ENCODE assay signal across 1 cellular context in the genomic region with DNA sequence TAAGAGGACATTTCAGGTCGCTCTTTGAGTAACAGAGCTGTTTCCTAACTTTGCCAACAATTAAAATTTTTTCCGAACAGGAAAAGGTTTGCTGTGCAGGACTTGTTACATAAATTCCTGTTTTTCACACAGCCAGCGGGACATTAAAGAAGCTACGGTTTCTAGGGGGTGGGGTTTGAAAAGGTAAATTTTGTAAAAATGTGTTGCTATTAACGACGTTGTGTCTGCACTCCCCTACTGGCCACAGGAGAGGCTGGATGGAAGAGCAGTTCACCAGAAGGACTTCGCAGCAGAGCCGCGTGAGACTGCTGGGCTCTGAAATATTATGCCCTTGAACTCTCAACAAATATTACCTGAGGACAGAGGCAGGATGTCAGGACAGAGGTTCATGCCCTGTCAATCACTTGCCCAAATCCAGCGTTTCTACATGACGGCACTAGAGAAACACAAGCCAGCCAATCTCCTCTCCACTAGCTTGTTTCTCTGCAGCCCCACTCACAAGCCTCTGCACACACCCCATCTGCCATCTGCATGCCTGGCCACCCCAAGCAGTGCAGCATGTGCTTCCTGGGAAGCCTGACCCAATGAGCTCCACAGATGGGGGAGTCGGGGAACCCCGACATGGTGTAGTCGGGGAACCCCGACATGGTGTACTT.
TF ChIP-seq lines count a peak whose summit lies in the region.

No MANE protein-coding gene starts in this region.

TF ChIP-seq in HepG2, 621 proteins besides CTCF, POLR2A, EP300 and RAD21 (continued from another document and continues in another):
- TF ChIP-seq, protein P1, sequence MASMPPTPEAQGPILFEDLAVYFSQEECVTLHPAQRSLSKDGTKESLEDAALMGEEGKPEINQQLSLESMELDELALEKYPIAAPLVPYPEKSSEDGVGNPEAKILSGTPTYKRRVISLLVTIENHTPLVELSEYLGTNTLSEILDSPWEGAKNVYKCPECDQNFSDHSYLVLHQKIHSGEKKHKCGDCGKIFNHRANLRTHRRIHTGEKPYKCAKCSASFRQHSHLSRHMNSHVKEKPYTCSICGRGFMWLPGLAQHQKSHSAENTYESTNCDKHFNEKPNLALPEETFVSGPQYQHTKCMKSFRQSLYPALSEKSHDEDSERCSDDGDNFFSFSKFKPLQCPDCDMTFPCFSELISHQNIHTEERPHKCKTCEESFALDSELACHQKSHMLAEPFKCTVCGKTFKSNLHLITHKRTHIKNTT (CRISPR knock-in tag; IDR thresholded peaks at IDR 0.05), result no peak
- TF ChIP-seq ERF (CRISPR knock-in tag; IDR thresholded peaks at IDR 0.05) (peak; percentile 56; the same call in 1 of the 2 replicates), POGZ (CRISPR knock-in tag; IDR thresholded peaks at IDR 0.05) (peak; percentile 31; the same call in 1 of the 2 replicates), EHMT2 (IDR thresholded peaks at IDR 0.05; ENCODE audit: borderline replicate concordance, low read depth, low read length) (no peak), ZNF552 (CRISPR knock-in tag; IDR thresholded peaks at IDR 0.05; ENCODE audit: borderline replicate concordance) (no peak), GTF2F1 (IDR thresholded peaks at IDR 0.05; ENCODE audit: low read length) (no peak), NRL (CRISPR knock-in tag; IDR thresholded peaks at IDR 0.05; ENCODE audit: borderline replicate concordance) (no peak), ARNT (IDR thresholded peaks at IDR 0.05) (no peak), TCF7L2 (IDR thresholded peaks at IDR 0.05; ENCODE audit: low read depth, low read length) (no peak), SPEN (CRISPR knock-in tag; IDR thresholded peaks at IDR 0.05; ENCODE audit: low read depth) (peak; percentile 72; the same call in 1 of the 2 replicates), ZNF589 (CRISPR knock-in tag; conservative IDR thresholded peaks at IDR 0.05) (no peak), ZBTB38 (CRISPR knock-in tag; IDR thresholded peaks at IDR 0.05) (no peak), ZNF329 (CRISPR knock-in tag; IDR thresholded peaks at IDR 0.05; ENCODE audit: low read depth) (no peak), ZBTB10 (CRISPR knock-in tag; IDR thresholded peaks at IDR 0.05; ENCODE audit: borderline replicate concordance) (0 out of 2 replicates have a peak, but pooled peaks have one; percentile 15), ZNF34 (CRISPR knock-in tag; IDR thresholded peaks at IDR 0.05; ENCODE audit: borderline replicate concordance) (no peak), ZNF264 (CRISPR knock-in tag; IDR thresholded peaks at IDR 0.05) (no peak), ZNF20 (CRISPR knock-in tag; IDR thresholded peaks at IDR 0.05) (no peak), STAT6 (CRISPR knock-in tag; IDR thresholded peaks at IDR 0.05; ENCODE audit: borderline replicate concordance) (no peak), NR2F2 (IDR thresholded peaks at IDR 0.05; ENCODE audit: borderline replicate concordance, low read depth) (no peak; the same call in 1 of the 2 replicates), RARG (CRISPR knock-in tag; IDR thresholded peaks at IDR 0.05; ENCODE audit: low read depth) (no peak), NFATC3 (CRISPR knock-in tag; IDR thresholded peaks at IDR 0.05) (no peak), SRSF1 (optimal IDR thresholded peaks at IDR 0.05; ENCODE audit: low read depth, low read length) (no peak), TCF12 (IDR thresholded peaks at IDR 0.05) (no peak), TCF12 (CRISPR knock-in tag; IDR thresholded peaks at IDR 0.05) (no peak), ZNF713 (CRISPR knock-in tag; IDR thresholded peaks at IDR 0.05) (no peak), ADNP (CRISPR knock-in tag; IDR thresholded peaks at IDR 0.05) (no peak), AHR (CRISPR knock-in tag; IDR thresholded peaks at IDR 0.05) (no peak), XBP1 (CRISPR knock-in tag; IDR thresholded peaks at IDR 0.05) (no peak), THAP8 (CRISPR knock-in tag; IDR thresholded peaks at IDR 0.05; ENCODE audit: borderline replicate concordance) (no peak), ZNF7 (CRISPR knock-in tag; IDR thresholded peaks at IDR 0.05) (no peak), U2AF1 (optimal IDR thresholded peaks at IDR 0.05; ENCODE audit: low read depth, low read length) (no peak), ZFP82 (CRISPR knock-in tag; IDR thresholded peaks at IDR 0.05; ENCODE audit: borderline replicate concordance) (no peak), ZNF777 (CRISPR knock-in tag; IDR thresholded peaks at IDR 0.05) (no peak), ZNF225 (CRISPR knock-in tag; IDR thresholded peaks at IDR 0.05) (no peak), ZSCAN5A (CRISPR knock-in tag; IDR thresholded peaks at IDR 0.05; ENCODE audit: borderline replicate concordance) (no peak), ZNF780A (CRISPR knock-in tag; IDR thresholded peaks at IDR 0.05) (no peak), REL (CRISPR knock-in tag; conservative IDR thresholded peaks at IDR 0.05) (no peak), MTF1 (CRISPR knock-in tag; IDR thresholded peaks at IDR 0.05) (no peak), ZNF556 (CRISPR knock-in tag; IDR thresholded peaks at IDR 0.05; ENCODE audit: borderline replicate concordance) (no peak; the same call in 1 of the 2 replicates), SP1 (IDR thresholded peaks at IDR 0.05) (no peak), SP1 (CRISPR knock-in tag; IDR thresholded peaks at IDR 0.05) (0 out of 2 replicates have a peak, but pooled peaks have one; percentile 33), MYNN (CRISPR knock-in tag; IDR thresholded peaks at IDR 0.05; ENCODE audit: low read depth) (no peak)
- TF ChIP-seq, protein P2, sequence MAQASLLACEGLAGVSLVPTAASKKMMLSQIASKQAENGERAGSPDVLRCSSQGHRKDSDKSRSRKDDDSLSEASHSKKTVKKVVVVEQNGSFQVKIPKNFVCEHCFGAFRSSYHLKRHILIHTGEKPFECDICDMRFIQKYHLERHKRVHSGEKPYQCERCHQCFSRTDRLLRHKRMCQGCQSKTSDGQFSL (CRISPR knock-in tag; IDR thresholded peaks at IDR 0.05), result no peak
- TF ChIP-seq, protein P3, sequence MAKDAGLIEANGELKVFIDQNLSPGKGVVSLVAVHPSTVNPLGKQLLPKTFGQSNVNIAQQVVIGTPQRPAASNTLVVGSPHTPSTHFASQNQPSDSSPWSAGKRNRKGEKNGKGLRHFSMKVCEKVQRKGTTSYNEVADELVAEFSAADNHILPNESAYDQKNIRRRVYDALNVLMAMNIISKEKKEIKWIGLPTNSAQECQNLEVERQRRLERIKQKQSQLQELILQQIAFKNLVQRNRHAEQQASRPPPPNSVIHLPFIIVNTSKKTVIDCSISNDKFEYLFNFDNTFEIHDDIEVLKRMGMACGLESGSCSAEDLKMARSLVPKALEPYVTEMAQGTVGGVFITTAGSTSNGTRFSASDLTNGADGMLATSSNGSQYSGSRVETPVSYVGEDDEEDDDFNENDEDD (CRISPR knock-in tag; IDR thresholded peaks at IDR 0.05; ENCODE audit: borderline replicate concordance), result 0 out of 2 replicates have a peak, but pooled peaks have one; percentile 30
- TF ChIP-seq, protein P4, sequence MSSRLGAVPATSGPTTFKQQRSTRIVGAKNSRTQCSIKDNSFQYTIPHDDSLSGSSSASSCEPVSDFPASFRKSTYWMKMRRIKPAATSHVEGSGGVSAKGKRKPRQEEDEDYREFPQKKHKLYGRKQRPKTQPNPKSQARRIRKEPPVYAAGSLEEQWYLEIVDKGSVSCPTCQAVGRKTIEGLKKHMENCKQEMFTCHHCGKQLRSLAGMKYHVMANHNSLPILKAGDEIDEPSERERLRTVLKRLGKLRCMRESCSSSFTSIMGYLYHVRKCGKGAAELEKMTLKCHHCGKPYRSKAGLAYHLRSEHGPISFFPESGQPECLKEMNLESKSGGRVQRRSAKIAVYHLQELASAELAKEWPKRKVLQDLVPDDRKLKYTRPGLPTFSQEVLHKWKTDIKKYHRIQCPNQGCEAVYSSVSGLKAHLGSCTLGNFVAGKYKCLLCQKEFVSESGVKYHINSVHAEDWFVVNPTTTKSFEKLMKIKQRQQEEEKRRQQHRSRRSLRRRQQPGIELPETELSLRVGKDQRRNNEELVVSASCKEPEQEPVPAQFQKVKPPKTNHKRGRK (CRISPR knock-in tag; IDR thresholded peaks at IDR 0.05), result no peak
- TF ChIP-seq, protein P5, sequence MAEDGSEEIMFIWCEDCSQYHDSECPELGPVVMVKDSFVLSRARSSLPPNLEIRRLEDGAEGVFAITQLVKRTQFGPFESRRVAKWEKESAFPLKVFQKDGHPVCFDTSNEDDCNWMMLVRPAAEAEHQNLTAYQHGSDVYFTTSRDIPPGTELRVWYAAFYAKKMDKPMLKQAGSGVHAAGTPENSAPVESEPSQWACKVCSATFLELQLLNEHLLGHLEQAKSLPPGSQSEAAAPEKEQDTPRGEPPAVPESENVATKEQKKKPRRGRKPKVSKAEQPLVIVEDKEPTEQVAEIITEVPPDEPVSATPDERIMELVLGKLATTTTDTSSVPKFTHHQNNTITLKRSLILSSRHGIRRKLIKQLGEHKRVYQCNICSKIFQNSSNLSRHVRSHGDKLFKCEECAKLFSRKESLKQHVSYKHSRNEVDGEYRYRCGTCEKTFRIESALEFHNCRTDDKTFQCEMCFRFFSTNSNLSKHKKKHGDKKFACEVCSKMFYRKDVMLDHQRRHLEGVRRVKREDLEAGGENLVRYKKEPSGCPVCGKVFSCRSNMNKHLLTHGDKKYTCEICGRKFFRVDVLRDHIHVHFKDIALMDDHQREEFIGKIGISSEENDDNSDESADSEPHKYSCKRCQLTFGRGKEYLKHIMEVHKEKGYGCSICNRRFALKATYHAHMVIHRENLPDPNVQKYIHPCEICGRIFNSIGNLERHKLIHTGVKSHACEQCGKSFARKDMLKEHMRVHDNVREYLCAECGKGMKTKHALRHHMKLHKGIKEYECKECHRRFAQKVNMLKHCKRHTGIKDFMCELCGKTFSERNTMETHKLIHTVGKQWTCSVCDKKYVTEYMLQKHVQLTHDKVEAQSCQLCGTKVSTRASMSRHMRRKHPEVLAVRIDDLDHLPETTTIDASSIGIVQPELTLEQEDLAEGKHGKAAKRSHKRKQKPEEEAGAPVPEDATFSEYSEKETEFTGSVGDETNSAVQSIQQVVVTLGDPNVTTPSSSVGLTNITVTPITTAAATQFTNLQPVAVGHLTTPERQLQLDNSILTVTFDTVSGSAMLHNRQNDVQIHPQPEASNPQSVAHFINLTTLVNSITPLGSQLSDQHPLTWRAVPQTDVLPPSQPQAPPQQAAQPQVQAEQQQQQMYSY (CRISPR knock-in tag; IDR thresholded peaks at IDR 0.05), result no peak
- TF ChIP-seq, protein P6, sequence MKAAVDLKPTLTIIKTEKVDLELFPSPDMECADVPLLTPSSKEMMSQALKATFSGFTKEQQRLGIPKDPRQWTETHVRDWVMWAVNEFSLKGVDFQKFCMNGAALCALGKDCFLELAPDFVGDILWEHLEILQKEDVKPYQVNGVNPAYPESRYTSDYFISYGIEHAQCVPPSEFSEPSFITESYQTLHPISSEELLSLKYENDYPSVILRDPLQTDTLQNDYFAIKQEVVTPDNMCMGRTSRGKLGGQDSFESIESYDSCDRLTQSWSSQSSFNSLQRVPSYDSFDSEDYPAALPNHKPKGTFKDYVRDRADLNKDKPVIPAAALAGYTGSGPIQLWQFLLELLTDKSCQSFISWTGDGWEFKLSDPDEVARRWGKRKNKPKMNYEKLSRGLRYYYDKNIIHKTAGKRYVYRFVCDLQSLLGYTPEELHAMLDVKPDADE (CRISPR knock-in tag; IDR thresholded peaks at IDR 0.05), result no peak
